1 cellular context compared by ENCODE assay signal in genomic region chr7:50229964-50230363, GRCh38.
TF ChIP-seq lines count a peak whose summit lies in the region.

No MANE protein-coding gene starts in this region.

TF ChIP-seq in endothelial cell of umbilical vein, 7 proteins besides CTCF, POLR2A, EP300 and RAD21 (continued from another document):
- TF ChIP-seq FOS (IDR thresholded peaks at IDR 0.05; ENCODE audit: borderline replicate concordance, insufficient read depth, low read length) (no peak), GATA2 (IDR thresholded peaks at IDR 0.05; ENCODE audit: insufficient read depth, insufficient read length, low read depth, low read length) (no peak)
TF ChIP-seq in endothelial cell of umbilical vein: peak in this region for 0.
